27 cellular contexts compared by ENCODE assay signal in genomic region chr9:134966697-134967546, GRCh38. TPM values are rescaled to one million over a fixed set of nuclear protein-coding genes. Genes with fewer than 3 reads are reported as not detected.
A peak's percentile ranks its signal among the peaks of the same experiment; 100 is the strongest.
DNase-seq lines count a peak whose midpoint lies in the region; ATAC-seq, FAIRE-seq and TF ChIP-seq lines count a peak whose summit lies in the region.
"Had no signal": no experiment of that assay in that cellular context is flagged by ENCODE, and none has a peak within 500 bp of the region (broad histone marks: within the 10 kb centered on the region; RNA-seq: fewer than 3 reads in every experiment).

No MANE protein-coding gene starts in this region.

- H3K4me1 ChIP-seq in H1 (replicated peaks in 1 of 4; ENCODE audit: control insufficient read depth in 3 of 4, insufficient read depth in 4 of 4, low read length in 3 of 4), result peaks cover 0 to 16% (median 9%) of the 10 kb centered on the region in 4 experiments; a peak in 4 of 7 replicates
- peaks cover 0 to 38% (median 19%) of the 10 kb centered on the region in 6 donors for H3K4me1 ChIP-seq in spleen
- H3K4me1 ChIP-seq: tibial artery had no signal

- H3K79me2 ChIP-seq in H1 (ENCODE audit: control insufficient read depth in 1 of 2, insufficient read depth in 2 of 2, low read length in 2 of 2), result no peaks in the 10 kb centered on the region

- H3K23ac ChIP-seq in H1 (ENCODE audit: insufficient read length), result no peak overlapping the region

- H3K27ac ChIP-seq in WERI-Rb-1, result peak overlapping the region; percentile 34; the same call in 1 of the 2 replicates
- no peak overlapping the region for H3K27ac ChIP-seq in H1 (ENCODE audit: low read depth, low read length)
- H3K27ac ChIP-seq in spleen, result peak overlapping the region in 1 of 8 donors; percentile 71
- H3K27ac ChIP-seq: BLaER1 treated with 17β-estradiol and CSF1 and Interleukin-3, amounts not matched to agents 10 nM and 100 nM; coronary artery; left ventricle myocardium inferior; ovary; tibial artery had no signal

- H3K36me3 ChIP-seq in WERI-Rb-1 (no peaks in the 10 kb centered on the region), H1 (ENCODE audit: control insufficient read depth in 2 of 4, insufficient read depth in 4 of 4, low read length in 3 of 4) (no peaks in the 10 kb centered on the region), spleen (no peaks in the 10 kb centered on the region)
- H3K36me3 ChIP-seq: BLaER1 treated with 17β-estradiol and CSF1 and Interleukin-3, amounts not matched to agents 10 nM and 100 nM; left ventricle myocardium inferior; ovary; tibial artery had no signal

- no peaks in the 10 kb centered on the region for H3K9me3 Mint-ChIP-seq in nephron progenitor cell
- H3K9me3 Mint-ChIP-seq: activated naive CD8-positive, alpha-beta T cell treated with anti-CD3 and anti-CD28 coated beads for 36 hours; activated T-helper 2 cell treated with anti-CD3 and anti-CD28 coated beads, Interferon-gamma antibody, Interleukin-2, Interleukin-4, amounts not matched to agents 10 μg/mL and 5 μg/mL and 100 μg/mL, durations not matched to agents 14 hours and 24 hours and 36 hours; mesothelial cell of epicardium; T-helper 1 cell treated with Interleukin-12 subunit alpha and Interleukin-12 subunit beta and Interleukin-4 antibody, amounts not matched to agents 30 μg/mL and 1 μg/mL, for 36 hours had no signal

- H4K91ac ChIP-seq in H1 (replicated peaks; ENCODE audit: insufficient read length, low read length), result peak overlapping the region; percentile 44

- no peak overlapping the region for H4K5ac ChIP-seq in H1 (ENCODE audit: insufficient read length, low read depth, low read length)

- no peaks in the 10 kb centered on the region for H3K9me3 ChIP-seq in WERI-Rb-1 (ENCODE audit: severe bottlenecking)
- H3K9me3 ChIP-seq in H1 (ENCODE audit: insufficient read depth in 2 of 2, low read depth in 1 of 2, low read length in 1 of 2), result no peaks in the 10 kb centered on the region
- no peaks in the 10 kb centered on the region for H3K9me3 ChIP-seq in spleen
- H3K9me3 ChIP-seq: BLaER1 treated with 17β-estradiol and CSF1 and Interleukin-3, amounts not matched to agents 10 nM and 100 nM; left ventricle myocardium inferior; ovary; SK-N-SH; tibial artery had no signal

- H3K9ac ChIP-seq in H1 (replicated peaks in 1 of 4; ENCODE audit: extremely low read depth in 1 of 4, low read depth in 3 of 4, low read length in 3 of 4), result no peak overlapping the region
- H3K9ac ChIP-seq: BLaER1 treated with 17β-estradiol and CSF1 and Interleukin-3, amounts not matched to agents 10 nM and 100 nM; SK-N-SH had no signal

- H3K23me2 ChIP-seq in H1 (ENCODE audit: low read depth, low read length), result no peaks in the 10 kb centered on the region

- POLR2A ChIA-PET in H1 (lab: Charles Lee; ENCODE audit: partially characterized antibody), result no interaction called here

- no peaks in the 10 kb centered on the region for H3K79me1 ChIP-seq in H1 (ENCODE audit: low read depth, low read length)

- no peak overlapping the region for H3K4ac ChIP-seq in H1 (replicated peaks; ENCODE audit: insufficient read length, low read depth, low read length)

- 0 out of 2 replicates have a peak overlapping the region, but pooled peaks have one; percentile 60 for H2BK12ac ChIP-seq in H1 (ENCODE audit: low read depth, low read length)

- H3K4me1 Mint-ChIP-seq in nephron progenitor cell, result peaks cover 66% of the 10 kb centered on the region
- H3K4me1 Mint-ChIP-seq: activated naive CD8-positive, alpha-beta T cell treated with anti-CD3 and anti-CD28 coated beads for 36 hours had no signal

- no peak overlapping the region; the same call in 1 of the 2 replicates for H4K8ac ChIP-seq in H1 (ENCODE audit: extremely low read depth, insufficient read depth, low read length)

- peaks cover 14% of the 10 kb centered on the region for H3K27me3 Mint-ChIP-seq in nephron progenitor cell (ENCODE audit: low read depth, poor library complexity)

- no peak overlapping the region for H2AFZ ChIP-seq in H1 (ENCODE audit: low read length)

- CTCF ChIA-PET in H1 (lab: Charles Lee; ENCODE audit: partially characterized antibody), result interaction anchor here (0.7 to 2.6 kb wide), 5 partner anchors 9 to 184 kb away, joined by 3 to 6 read pairs (median 3); partner anchors contain the start of gene OLFM1

- no peak overlapping the region for H3K56ac ChIP-seq in H1 (replicated peaks; ENCODE audit: insufficient read length, low read depth, low read length)

- H3K14ac ChIP-seq in H1 (ENCODE audit: insufficient read length), result no peak overlapping the region

- no peak overlapping the region for H2BK5ac ChIP-seq in H1 (ENCODE audit: low read depth, low read length)

- H3K4me3 ChIP-seq in WERI-Rb-1 (ENCODE audit: low read depth, low read length) (no peak overlapping the region), H1 (ENCODE audit: extremely low read depth in 1 of 4, insufficient read depth in 2 of 4, low read depth in 3 of 4, low read length in 4 of 4) (no peak overlapping the region), spleen (no peak overlapping the region)
- H3K4me3 ChIP-seq: BLaER1 treated with 17β-estradiol and CSF1 and Interleukin-3, amounts not matched to agents 10 nM and 100 nM; coronary artery; left ventricle myocardium inferior; ovary; tibial artery had no signal

- no peak for TF ChIP-seq CTCF in WERI-Rb-1 (IDR thresholded peaks at IDR 0.05; ENCODE audit: low read depth, low read length)
- no peak for TF ChIP-seq CTCF in H1 (IDR thresholded peaks at IDR 0.05; ENCODE audit: control extremely low read depth in 1 of 3, insufficient read depth in 1 of 3, low read depth in 1 of 3, low read length in 3 of 3)
- no peak for TF ChIP-seq CTCF in nephron progenitor cell (IDR thresholded peaks at IDR 0.05)
- no peak for TF ChIP-seq CTCF in spleen (IDR thresholded peaks at IDR 0.05 in 8 of 11, conservative IDR thresholded peaks at IDR 0.05 in 3 of 11)

- TF ChIP-seq POLR2A in H1 (IDR thresholded peaks at IDR 0.05; ENCODE audit: control extremely low read depth in 1 of 2, low read depth in 2 of 2, low read length in 2 of 2), result no peak
- no peak for TF ChIP-seq POLR2A in spleen (IDR thresholded peaks at IDR 0.05)

- whole genome bisulfite sequencing in H1 (ENCODE audit: extremely low coverage in 1 of 2, insufficient coverage in 1 of 2, insufficient read length in 1 of 2, insufficient replicate concordance in 2 of 2, low coverage in 1 of 2, low lambda C conversion rate in 2 of 2, missing lambda C conversion rate in 1 of 2), 2 experiments, result 85% methylated on average over 23 of the region's 23 CpGs; no CpG with 5 or more reads in 1 of the 2 experiments
- WGBS in spleen, 5 donors, result 81 to 88% (median 84%) methylated on average over 15 to 23 of the region's 23 CpGs

- intact Hi-C loops in spleen (cut with DNase I; ENCODE audit: low total_unique reads), result no loop called here

- H3K27me3 ChIP-seq in WERI-Rb-1 (ENCODE audit: insufficient read depth, low read depth, severe bottlenecking) (no peaks in the 10 kb centered on the region), H1 (replicated peaks in 1 of 4; ENCODE audit: control insufficient read depth in 3 of 4, extremely low read depth in 1 of 4, insufficient read depth in 3 of 4, low read length in 3 of 4) (no peaks in the 10 kb centered on the region; a peak in 2 of 7 replicates), spleen (replicated peaks in 1 of 7) (peaks cover 0 to 68% (median 10%) of the 10 kb centered on the region in 7 donors)
- H3K27me3 ChIP-seq: ovary had no signal

- H3K27ac Mint-ChIP-seq in nephron progenitor cell, result no peak overlapping the region
- H3K27ac Mint-ChIP-seq: activated naive CD8-positive, alpha-beta T cell treated with anti-CD3 and anti-CD28 coated beads for 36 hours; activated T-helper 2 cell treated with anti-CD3 and anti-CD28 coated beads, Interferon-gamma antibody, Interleukin-2, Interleukin-4, amounts not matched to agents 10 μg/mL and 5 μg/mL and 100 μg/mL, durations not matched to agents 14 hours and 24 hours and 36 hours; T-helper 1 cell treated with Interleukin-12 subunit alpha and Interleukin-12 subunit beta and Interleukin-4 antibody, amounts not matched to agents 30 μg/mL and 1 μg/mL, for 36 hours had no signal

- no peak for ATAC-seq in GM18861 (IDR thresholded peaks at IDR 0.05; ENCODE audit: unreplicated experiment)
- ATAC-seq: HepG2 had no signal

- 0 out of 2 replicates have a peak overlapping the region, but pooled peaks have one; percentile 90 for H2BK20ac ChIP-seq in H1 (ENCODE audit: low read length)

- no peak overlapping the region for H2AK5ac ChIP-seq in H1 (ENCODE audit: low read depth, low read length)

- no peak overlapping the region for H3K4me2 ChIP-seq in H1 (ENCODE audit: insufficient read depth in 1 of 2, low read depth in 2 of 2, low read length in 2 of 2)
- H3K4me2 ChIP-seq: SK-N-SH had no signal

- no peak overlapping the region for H2BK120ac ChIP-seq in H1 (replicated peaks; ENCODE audit: low read depth, low read length)

- H3K4me3 Mint-ChIP-seq in nephron progenitor cell, result peak overlapping the region; percentile 53
- H3K4me3 Mint-ChIP-seq: activated naive CD8-positive, alpha-beta T cell treated with anti-CD3 and anti-CD28 coated beads for 36 hours; mesothelial cell of epicardium; T-helper 1 cell treated with Interleukin-12 subunit alpha and Interleukin-12 subunit beta and Interleukin-4 antibody, amounts not matched to agents 30 μg/mL and 1 μg/mL, for 36 hours had no signal

- TF ChIP-seq EP300 in H1 (IDR thresholded peaks at IDR 0.05; ENCODE audit: borderline replicate concordance in 1 of 2, low read depth in 2 of 2, low read length in 2 of 2), result no peak

- H4K20me1 ChIP-seq in H1 (replicated peaks in 1 of 2; ENCODE audit: control insufficient read depth in 1 of 2, insufficient read depth in 2 of 2, low read length in 2 of 2), result no peaks in the 10 kb centered on the region

- TF ChIP-seq RAD21 in H1 (IDR thresholded peaks at IDR 0.05 in 1 of 2, conservative IDR thresholded peaks at IDR 0.05 in 1 of 2; ENCODE audit: low read depth in 2 of 2, low read length in 2 of 2), result no peak

- DNase-seq in WERI-Rb-1 (peak; percentile 5), H1 (ENCODE audit: low read depth in 1 of 2, low spot score in 2 of 2) (no peak), nephron progenitor cell (no peak), spleen (peak; percentile 23), NCI-H2029 (lab: John Stamatoyannopoulos, UW) (no peak), GDM1 (lab: John Stamatoyannopoulos, UW) (no peak)
- DNase-seq: activated CD4-positive, alpha-beta T cell treated with anti-CD3 and anti-CD28 coated beads, Interleukin-2, amount 50 U/mL, for 48 hours; activated naive CD8-positive, alpha-beta T cell treated with anti-CD3 and anti-CD28 coated beads for 36 hours; effector CD8-positive, alpha-beta T cell; HCEC 1CT; left ventricle myocardium inferior; MM.1S; NCI-H1930; retina; stimulated activated CD4-positive, alpha-beta T cell treated with anti-CD3 and anti-CD28 coated beads, Interleukin-12 subunit alpha, Interleukin-12 subunit beta, amount 100 ng/mL, for 4 hours; stimulated activated CD4-positive, alpha-beta T cell treated with anti-CD3 and anti-CD28 coated beads, Interleukin-4, amount 100 ng/mL, for 1 hour had no signal

- 0 out of 2 replicates have a peak overlapping the region, but pooled peaks have one; percentile 40 for H2BK15ac ChIP-seq in H1 (ENCODE audit: low read length)

- H3K36me3 Mint-ChIP-seq in nephron progenitor cell (ENCODE audit: low read depth), result no peaks in the 10 kb centered on the region
- H3K36me3 Mint-ChIP-seq: activated naive CD8-positive, alpha-beta T cell treated with anti-CD3 and anti-CD28 coated beads for 36 hours; mesothelial cell of epicardium had no signal

- no peak overlapping the region for H3K18ac ChIP-seq in H1 (ENCODE audit: extremely low read depth, low read length)

- FAIRE-seq in H1 (lab: Jason Lieb, UNC), result no peak
- FAIRE-seq: HepG2 had no signal

RNA-seq across cellular contexts. Expression of gene FCN1, which starts 49.2 kb away (rescaled TPM):
- not detected in 2 replicates for total RNA-seq in H1 (2021; fragmentation: NEBNext Ultra II Directional; extraction: Animal tissue kit (Norgen Biotek cat#: 25700))
- polyA plus RNA-seq in H1 (2011; rRNA removed) (not detected in 2 replicates), spleen (10 to 100 TPM in 2 of 3 donors, 1 to 10 TPM in 1; 5.2 to 30.0 (median 21.9) TPM)
- not detected for polyA plus RNA-seq in H1 (2011; cell fraction: cytosol; rRNA removed)
- polyA plus RNA-seq in H1 (2011; cell fraction: nucleus; rRNA removed), result not detected
- polyA plus RNA-seq in H1 (2012, experiment 1 of 2), result not detected in 4 replicates
- polyA plus RNA-seq in H1 (2012, experiment 2 of 2), result not detected
- not detected for polyA plus RNA-seq in H1 (2013, experiment 1 of 2)
- not detected for polyA plus RNA-seq in H1 (2013, experiment 2 of 2)
- not detected in 2 replicates for polyA minus RNA-seq in H1 (2011; rRNA and poly(A)+ RNA removed)
- not detected for polyA minus RNA-seq in H1 (2011; cell fraction: cytosol; rRNA and poly(A)+ RNA removed)
- polyA minus RNA-seq in H1 (2011; cell fraction: nucleus; rRNA and poly(A)+ RNA removed), result not detected
- 100 to 1,000 TPM in 3 of 7 donors, 10 to 100 TPM in 4; 33.1 to 209 (median 77.5) TPM for total RNA-seq in spleen
- total RNA-seq: activated naive CD8-positive, alpha-beta T cell treated with anti-CD3 and anti-CD28 coated beads for 36 hours; activated T-helper 2 cell treated with anti-CD3 and anti-CD28 coated beads, Interferon-gamma antibody, Interleukin-2, Interleukin-4, amounts not matched to agents 10 μg/mL and 5 μg/mL and 100 μg/mL, durations not matched to agents 14 hours and 24 hours and 36 hours; epithelial cell of proximal tubule; HepG2; mesothelial cell of epicardium had no signal
- polyA plus RNA-seq: HepG2, SK-N-SH had no signal

Comparison
In these comparisons a context has a peak if more than half of its experiments do, and no peak if none do; other contexts are left out.
1. DNase-seq: peak in WERI-Rb-1 (single experiment) and spleen (single experiment); none in H1 (0 of 2), nephron progenitor cell (single experiment), NCI-H2029 (single experiment) and GDM1 (single experiment).
2. RNA of gene FCN1, which starts 49.2 kb away (total RNA-seq): 33.1 to 209 TPM in spleen; not detected in H1; every median in the first group is over 10 times any median in the second.